In genomic region chr6:38174315-38174714, GRCh38 we compare ENCODE assay signal across 17 cellular contexts.
DNase-seq lines count a peak whose midpoint lies in the region; ATAC-seq and TF ChIP-seq lines count a peak whose summit lies in the region.
"Had no signal": no experiment of that assay in that cellular context is flagged by ENCODE, and none has a peak within 500 bp of the region (broad histone marks: within the 10 kb centered on the region; RNA-seq: fewer than 3 reads in every experiment).

No MANE protein-coding gene starts in this region.

- H3K4me3 ChIP-seq in mammary epithelial cell (replicated peaks in 1 of 3; ENCODE audit: insufficient read depth in 1 of 3, low read depth in 2 of 3, low read length in 3 of 3): no peak overlapping the region
- H3K4me3 ChIP-seq: BLaER1 treated with 17β-estradiol and CSF1 and Interleukin-3, amounts not matched to agents 10 nM and 100 nM had no signal

- dilution Hi-C loops in mammary epithelial cell (cut with HindIII; ENCODE audit: low sequenced_read_pairs): loop anchor here (10.0 kb wide), 1 partner anchor 220 kb away; no protein-coding TSS in a partner anchor

- no peak overlapping the region for H3K9ac ChIP-seq in mammary epithelial cell (ENCODE audit: insufficient read depth, low read length)
- H3K9ac ChIP-seq: BLaER1 treated with 17β-estradiol and CSF1 and Interleukin-3, amounts not matched to agents 10 nM and 100 nM had no signal

- no peaks in the 10 kb centered on the region for H3K36me3 ChIP-seq in mammary epithelial cell (ENCODE audit: insufficient read depth, low read length)

- H3K9me3 ChIP-seq in mammary epithelial cell (replicated peaks; ENCODE audit: insufficient read depth, low read length): no peaks in the 10 kb centered on the region
- H3K9me3 ChIP-seq: BLaER1 treated with 17β-estradiol and CSF1 and Interleukin-3, amounts not matched to agents 10 nM and 100 nM had no signal

- no peak overlapping the region for H3K4me3 Mint-ChIP-seq in MCF 10A (ENCODE audit: unreplicated experiment)
- H3K4me3 Mint-ChIP-seq in activated T-helper 17 cell treated with anti-CD3 and anti-CD28 coated beads, Interleukin-2, amount 50 U/mL, for 72 hours: no peak overlapping the region
- no peak overlapping the region for H3K4me3 Mint-ChIP-seq in neural crest cell
- no peak overlapping the region for H3K4me3 Mint-ChIP-seq in activated CD4-positive, alpha-beta memory T cell treated with anti-CD3 and anti-CD28 coated beads for 36 hours
- H3K4me3 Mint-ChIP-seq: B cell; CD8-positive, alpha-beta T cell; HFFc6 had no signal

- no peaks in the 10 kb centered on the region for H3K27me3 ChIP-seq in mammary epithelial cell (ENCODE audit: insufficient read depth, low read length)
- H3K27me3 ChIP-seq: BLaER1 treated with 17β-estradiol and CSF1 and Interleukin-3, amounts not matched to agents 10 nM and 100 nM had no signal

- 96% methylated on average over 8 of the region's 8 CpGs for WGBS in mammary epithelial cell (ENCODE audit: low coverage, missing lambda C conversion rate)

- H3K4me1 ChIP-seq in mammary epithelial cell (ENCODE audit: insufficient read depth, low read length): no peaks in the 10 kb centered on the region
- H3K4me1 ChIP-seq: BLaER1 treated with 17β-estradiol and CSF1 and Interleukin-3, amounts not matched to agents 10 nM and 100 nM had no signal

- H4K20me1 ChIP-seq in mammary epithelial cell (ENCODE audit: insufficient read depth, low read length): no peaks in the 10 kb centered on the region

- H3K36me3 Mint-ChIP-seq in MCF 10A (ENCODE audit: insufficient read depth, unreplicated experiment) (peaks cover 13% of the 10 kb centered on the region), neural crest cell (ENCODE audit: low read depth) (peaks cover 2% of the 10 kb centered on the region)
- H3K36me3 Mint-ChIP-seq in activated T-helper 17 cell treated with anti-CD3 and anti-CD28 coated beads, Interleukin-2, amount 50 U/mL, for 72 hours (ENCODE audit: low read depth): peaks cover 14% of the 10 kb centered on the region
- no peaks in the 10 kb centered on the region for H3K36me3 Mint-ChIP-seq in activated CD4-positive, alpha-beta memory T cell treated with anti-CD3 and anti-CD28 coated beads for 36 hours

- no peak for ATAC-seq in activated T-helper 17 cell treated with anti-CD3 and anti-CD28 coated beads, Interleukin-2, amount 50 U/mL, for 72 hours (replicated peaks)
- ATAC-seq in HG03432 (IDR thresholded peaks at IDR 0.05; ENCODE audit: unreplicated experiment): no peak
- ATAC-seq: CD8-positive, alpha-beta T cell; HCT116 had no signal

- POLR2A ChIA-PET in MCF 10A (lab: Yijun Ruan, JAX): no interaction called here
- POLR2A ChIA-PET in activated CD4-positive, alpha-beta memory T cell treated with anti-CD3 and anti-CD28 coated beads for 36 hours (lab: Charles Lee): no interaction called here

- H3K4me2 ChIP-seq in mammary epithelial cell (ENCODE audit: insufficient read depth, low read depth, low read length): no peak overlapping the region
- H3K4me2 ChIP-seq: BLaER1 treated with 17β-estradiol and CSF1 and Interleukin-3, amounts not matched to agents 10 nM and 100 nM had no signal

- H3K27ac ChIP-seq in mammary epithelial cell (ENCODE audit: insufficient read depth, low read depth, low read length): no peak overlapping the region
- H3K27ac ChIP-seq: BLaER1 treated with 17β-estradiol and CSF1 and Interleukin-3, amounts not matched to agents 10 nM and 100 nM had no signal

- no peaks in the 10 kb centered on the region for H3K9me3 Mint-ChIP-seq in MCF 10A (ENCODE audit: unreplicated experiment)
- no peaks in the 10 kb centered on the region for H3K9me3 Mint-ChIP-seq in activated T-helper 17 cell treated with anti-CD3 and anti-CD28 coated beads, Interleukin-2, amount 50 U/mL, for 72 hours
- H3K9me3 Mint-ChIP-seq in neural crest cell: no peaks in the 10 kb centered on the region
- no peaks in the 10 kb centered on the region for H3K9me3 Mint-ChIP-seq in activated CD4-positive, alpha-beta memory T cell treated with anti-CD3 and anti-CD28 coated beads for 36 hours
- H3K9me3 Mint-ChIP-seq: CD8-positive, alpha-beta T cell; HFFc6 had no signal

- BruUV-seq in mammary epithelial cell (replicated peaks; lab: Mats Ljungman, UMichigan) (TSS peak; percentile 16), MCF 10A (replicated peaks; lab: Mats Ljungman, UMichigan) (no TSS peak)

- intact Hi-C loops in mammary epithelial cell (cut with micrococcal nuclease) (no loop called here), MCF 10A (cut with micrococcal nuclease) (no loop called here)
- intact Hi-C loops in activated CD4-positive, alpha-beta memory T cell treated with anti-CD3 and anti-CD28 coated beads for 36 hours (cut with micrococcal nuclease): no loop called here

- in situ Hi-C loops in mammary epithelial cell (cut with MboI; ENCODE audit: low sequenced_read_pairs in 2 of 2): no loop called here

- DNase-seq in mammary epithelial cell: no peak
- DNase-seq in MCF 10A (ENCODE audit: unreplicated experiment): no peak
- no peak for DNase-seq in neural crest cell (ENCODE audit: low read depth, low spot score)
- DNase-seq in activated CD4-positive, alpha-beta memory T cell treated with anti-CD3 and anti-CD28 coated beads for 36 hours: no peak
- no peak for DNase-seq in T-helper 1 cell
- DNase-seq: 8988T; Calu3; CD8-positive, alpha-beta T cell; DMS79 treated with DMSO at 0.1 percent for 48 hours; GF-D8; GOT3; HFFc6 had no signal

- H3K79me2 ChIP-seq in mammary epithelial cell (ENCODE audit: insufficient read depth, low read length): no peaks in the 10 kb centered on the region

- TF ChIP-seq CTCF in mammary epithelial cell (conservative IDR thresholded peaks at IDR 0.05 in 1 of 2, IDR thresholded peaks at IDR 0.05 in 1 of 2; ENCODE audit: extremely low read depth in 1 of 2, insufficient read depth in 1 of 2, low read depth in 1 of 2, low read length in 2 of 2): no peak
- no peak for TF ChIP-seq CTCF in MCF 10A (IDR thresholded peaks at IDR 0.05; ENCODE audit: unreplicated experiment)
- TF ChIP-seq CTCF in neural crest cell (conservative IDR thresholded peaks at IDR 0.05): no peak

- H2AFZ ChIP-seq in mammary epithelial cell (ENCODE audit: low read depth, low read length): no peak overlapping the region

- H3K27ac Mint-ChIP-seq in MCF 10A (ENCODE audit: low read depth, unreplicated experiment) (no peak overlapping the region), neural crest cell (ENCODE audit: unreplicated experiment) (peak overlapping the region; percentile 57)
- H3K27ac Mint-ChIP-seq in activated T-helper 17 cell treated with anti-CD3 and anti-CD28 coated beads, Interleukin-2, amount 50 U/mL, for 72 hours: peak overlapping the region; percentile 36
- no peak overlapping the region for H3K27ac Mint-ChIP-seq in activated CD4-positive, alpha-beta memory T cell treated with anti-CD3 and anti-CD28 coated beads for 36 hours
- H3K27ac Mint-ChIP-seq: B cell, HFFc6 had no signal

- CTCF ChIA-PET in mammary epithelial cell (lab: Charles Lee; ENCODE audit: low non-redundant PET): no interaction called here
- CTCF ChIA-PET in MCF 10A (lab: Yijun Ruan, JAX): no interaction called here
- CTCF ChIA-PET in activated CD4-positive, alpha-beta memory T cell treated with anti-CD3 and anti-CD28 coated beads for 36 hours (lab: Charles Lee): no interaction called here

- H3K27me3 Mint-ChIP-seq in MCF 10A (ENCODE audit: insufficient read depth, unreplicated experiment) (no peaks in the 10 kb centered on the region), neural crest cell (ENCODE audit: low read depth) (no peaks in the 10 kb centered on the region)
- no peaks in the 10 kb centered on the region for H3K27me3 Mint-ChIP-seq in activated T-helper 17 cell treated with anti-CD3 and anti-CD28 coated beads, Interleukin-2, amount 50 U/mL, for 72 hours
- no peaks in the 10 kb centered on the region for H3K27me3 Mint-ChIP-seq in activated CD4-positive, alpha-beta memory T cell treated with anti-CD3 and anti-CD28 coated beads for 36 hours
- H3K27me3 Mint-ChIP-seq: B cell had no signal

- peaks cover 7% of the 10 kb centered on the region for H3K4me1 Mint-ChIP-seq in MCF 10A (ENCODE audit: insufficient read depth, unreplicated experiment)
- H3K4me1 Mint-ChIP-seq in activated T-helper 17 cell treated with anti-CD3 and anti-CD28 coated beads, Interleukin-2, amount 50 U/mL, for 72 hours: peaks cover 8% of the 10 kb centered on the region
- H3K4me1 Mint-ChIP-seq in neural crest cell: peaks cover 36% of the 10 kb centered on the region
- peaks cover 6% of the 10 kb centered on the region for H3K4me1 Mint-ChIP-seq in activated CD4-positive, alpha-beta memory T cell treated with anti-CD3 and anti-CD28 coated beads for 36 hours (ENCODE audit: low read depth)
- H3K4me1 Mint-ChIP-seq: B cell had no signal

Comparison
In these comparisons a context has a peak if more than half of its experiments do, and no peak if none do; other contexts are left out.
1. H3K27ac Mint-ChIP-seq: peak in activated T-helper 17 cell treated with anti-CD3 and anti-CD28 coated beads, Interleukin-2, amount 50 U/mL, for 72 hours (single experiment) and neural crest cell (single experiment); none in MCF 10A (single experiment) and activated CD4-positive, alpha-beta memory T cell treated with anti-CD3 and anti-CD28 coated beads for 36 hours (single experiment).